ENCODE assay signal across 17 cellular contexts in the genomic region with DNA sequence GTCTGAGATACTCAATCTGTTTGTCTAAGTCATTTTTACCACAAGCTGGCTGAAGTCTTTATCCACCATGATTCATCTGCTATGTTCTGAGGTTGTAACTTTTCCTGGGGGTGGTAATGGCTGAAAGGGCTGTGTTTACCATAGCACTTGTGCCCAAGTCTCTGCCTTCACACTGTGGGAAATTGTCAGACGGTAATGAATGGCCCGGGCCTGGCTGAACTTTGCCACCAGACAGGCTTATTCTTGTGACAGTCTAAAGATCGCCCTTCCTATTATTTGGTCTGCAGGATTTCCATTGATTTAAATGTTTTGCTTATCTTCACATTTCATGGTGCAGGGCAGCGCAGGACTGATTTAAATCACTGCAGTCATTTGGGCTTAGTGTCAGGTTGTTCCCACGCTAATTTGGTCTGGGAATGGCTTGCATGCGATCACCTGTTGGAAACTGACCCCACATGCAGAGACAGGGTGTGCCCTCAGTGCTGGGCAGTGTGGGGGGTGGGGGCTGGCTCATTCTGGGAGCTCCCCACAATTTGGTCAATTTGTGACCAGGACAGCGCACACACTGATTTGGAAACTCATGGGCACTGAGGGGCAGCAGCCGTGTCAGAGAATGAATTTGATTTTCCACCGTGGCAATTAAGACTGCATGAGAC.
A peak's percentile ranks its signal among the peaks of the same experiment; 100 is the strongest.
DNase-seq lines count a peak whose midpoint lies in the region; ATAC-seq, FAIRE-seq and TF ChIP-seq lines count a peak whose summit lies in the region.
"Had no signal": no experiment of that assay in that cellular context is flagged by ENCODE, and none has a peak within 500 bp of the region (broad histone marks: within the 10 kb centered on the region; RNA-seq: fewer than 3 reads in every experiment).

No MANE protein-coding gene starts in this region.

- no peak overlapping the region for H2BK12ac ChIP-seq in mesenchymal stem cell (ENCODE audit: low read length in 2 of 2)

- H2AFZ ChIP-seq in mesenchymal stem cell (ENCODE audit: low read depth, low read length) (no peak overlapping the region), Karpas-422 (ENCODE audit: low read length) (no peak overlapping the region)

- peaks cover 6% of the 10 kb centered on the region for H3K4me1 ChIP-seq in mesenchymal stem cell (ENCODE audit: control insufficient read depth, insufficient read depth, low read depth, low read length)
- no peaks in the 10 kb centered on the region for H3K4me1 ChIP-seq in small intestine (ENCODE audit: control insufficient read depth in 2 of 2, insufficient read depth in 1 of 2, low read depth in 1 of 2, low read length in 1 of 2)
- H3K4me1 ChIP-seq in Karpas-422 (ENCODE audit: low read length) = no peaks in the 10 kb centered on the region
- H3K4me1 ChIP-seq: esophagus squamous epithelium, Peyer's patch had no signal

- WGBS in mesenchymal stem cell = 73% methylated on average over 9 of the region's 9 CpGs
- 40 to 67% (median 52%) methylated on average over 9 of the region's 9 CpGs for WGBS in small intestine, 3 donors

- no peaks in the 10 kb centered on the region for H3K27me3 ChIP-seq in brain microvascular endothelial cell (replicated peaks)
- no peaks in the 10 kb centered on the region for H3K27me3 ChIP-seq in mesenchymal stem cell (ENCODE audit: control insufficient read depth in 1 of 2, insufficient read depth in 1 of 2, low read length in 2 of 2)
- no peaks in the 10 kb centered on the region for H3K27me3 ChIP-seq in small intestine (ENCODE audit: control insufficient read depth in 2 of 2, insufficient read depth in 2 of 2, low read length in 2 of 2)
- no peaks in the 10 kb centered on the region for H3K27me3 ChIP-seq in Karpas-422 (ENCODE audit: low read length)
- H3K27me3 ChIP-seq: esophagus squamous epithelium, heart right ventricle, Peyer's patch had no signal

- no peak overlapping the region for H3K4me2 ChIP-seq in mesenchymal stem cell (ENCODE audit: low read length, poor library complexity, severe bottlenecking)
- H3K4me2 ChIP-seq in Karpas-422 (ENCODE audit: low read depth, low read length, poor library complexity, severe bottlenecking) = no peak overlapping the region

- H4K91ac ChIP-seq in mesenchymal stem cell (ENCODE audit: low read length) = no peak overlapping the region

- in situ Hi-C loops in brain microvascular endothelial cell (cut with HindIII; ENCODE audit: low pct_ligation_motif_present, low sequenced_read_pairs) = no loop called here

- no peaks in the 10 kb centered on the region for H3K9me3 ChIP-seq in mesenchymal stem cell (ENCODE audit: control insufficient read depth, low read length)
- no peaks in the 10 kb centered on the region for H3K9me3 ChIP-seq in small intestine (ENCODE audit: control insufficient read depth, low read depth)
- no peaks in the 10 kb centered on the region for H3K9me3 ChIP-seq in Karpas-422 (ENCODE audit: low read length)
- H3K9me3 ChIP-seq: esophagus squamous epithelium, heart right ventricle, Peyer's patch had no signal

- H3K36me3 ChIP-seq in brain microvascular endothelial cell (replicated peaks) (no peaks in the 10 kb centered on the region), mesenchymal stem cell (ENCODE audit: control insufficient read depth in 1 of 2, insufficient read depth in 2 of 2, low read depth in 1 of 2, low read length in 2 of 2) (no peaks in the 10 kb centered on the region), small intestine (ENCODE audit: control insufficient read depth in 2 of 2, insufficient read depth in 2 of 2, low read length in 2 of 2) (no peaks in the 10 kb centered on the region), Karpas-422 (ENCODE audit: insufficient read depth, low read length) (no peaks in the 10 kb centered on the region)
- H3K36me3 ChIP-seq: esophagus squamous epithelium, heart right ventricle, Peyer's patch had no signal

- H3K9me2 ChIP-seq in Karpas-422 (replicated peaks; ENCODE audit: insufficient read depth, low read length) = no peaks in the 10 kb centered on the region

- H3K9ac ChIP-seq in mesenchymal stem cell (ENCODE audit: low read length) (no peak overlapping the region), Karpas-422 (ENCODE audit: low read length) (no peak overlapping the region)

- no peak for ATAC-seq in GM18868 (IDR thresholded peaks at IDR 0.05; ENCODE audit: unreplicated experiment)
- ATAC-seq: activated naive CD4-positive, alpha-beta T cell treated with anti-CD3 and anti-CD28 coated beads, Interleukin-2, amount 50 U/mL, for 72 hours; heart right ventricle had no signal

- H3K14ac ChIP-seq in mesenchymal stem cell (ENCODE audit: low read length in 2 of 2) = peak overlapping the region in 1 of 2 experiments; percentile 12

- no peak overlapping the region for H2AK5ac ChIP-seq in mesenchymal stem cell (ENCODE audit: low read length, severe bottlenecking)

- FAIRE-seq in HTR-8/SVneo (lab: Jason Lieb, UNC) = peak; percentile 85
- FAIRE-seq in small intestine (lab: Jason Lieb, UNC) = no peak

- no peaks in the 10 kb centered on the region for H4K20me1 ChIP-seq in Karpas-422 (ENCODE audit: insufficient read depth, low read depth, low read length)

- no peak overlapping the region for H3K18ac ChIP-seq in mesenchymal stem cell (ENCODE audit: low read depth in 1 of 2, low read length in 2 of 2)

- H2BK15ac ChIP-seq in mesenchymal stem cell (ENCODE audit: low read depth, poor library complexity, severe bottlenecking) = no peak overlapping the region

- no peak overlapping the region for H2BK5ac ChIP-seq in mesenchymal stem cell (ENCODE audit: low read depth, low read length, poor library complexity, severe bottlenecking)

- no peak for TF ChIP-seq CTCF in brain microvascular endothelial cell (IDR thresholded peaks at IDR 0.05; ENCODE audit: low read depth, low read length, missing control alignments)

- no peak overlapping the region for H4K8ac ChIP-seq in mesenchymal stem cell (ENCODE audit: low read length)

- H3K23ac ChIP-seq in mesenchymal stem cell (ENCODE audit: low read length in 2 of 2) = no peak overlapping the region

- H3K4ac ChIP-seq in mesenchymal stem cell (ENCODE audit: low read depth in 1 of 2, low read length in 2 of 2) = no peak overlapping the region

- DNase-seq in HTR-8/SVneo (ENCODE audit: insufficient read length, low spot score) (no peak), brain microvascular endothelial cell (peak; percentile 53), mesenchymal stem cell (peak; percentile 33), small intestine (peak; percentile 7), Karpas-422 (no peak), COR-L47 (lab: John Stamatoyannopoulos, UW) (no peak), HPDE6-E6E7 (ENCODE audit: extremely low spot score) (no peak)
- DNase-seq: activated CD4-positive, alpha-beta T cell treated with anti-CD3 and anti-CD28 coated beads, Interleukin-2, amount 50 U/mL, for 48 hours; activated T-cell treated with anti-CD3 and anti-CD28 coated beads, Interleukin-2, amount 50 U/mL, for 1 hour; esophagus squamous epithelium; heart right ventricle; islet precursor cell; NCI-H1436 treated with DMSO at 0.1 percent for 48 hours; Peyer's patch; posterior cingulate gyrus had no signal

- peak overlapping the region; percentile 23 for H3K27ac ChIP-seq in brain microvascular endothelial cell
- H3K27ac ChIP-seq in mesenchymal stem cell (ENCODE audit: low read length, poor library complexity, severe bottlenecking) = no peak overlapping the region
- no peak overlapping the region for H3K27ac ChIP-seq in small intestine (ENCODE audit: low read depth in 1 of 2, low read length in 1 of 2)
- H3K27ac ChIP-seq in Karpas-422 (ENCODE audit: low read length) = no peak overlapping the region
- H3K27ac ChIP-seq: esophagus squamous epithelium, heart right ventricle, Peyer's patch had no signal

- no peak overlapping the region for H2BK120ac ChIP-seq in mesenchymal stem cell (ENCODE audit: low read depth, low read length)

- no peaks in the 10 kb centered on the region for H3K79me1 ChIP-seq in mesenchymal stem cell (replicated peaks; ENCODE audit: low read length, poor library complexity, severe bottlenecking)

- H3K4me3 ChIP-seq in brain microvascular endothelial cell (ENCODE audit: low read depth, low read length) (no peak overlapping the region), mesenchymal stem cell (ENCODE audit: insufficient read depth in 1 of 2, low read depth in 1 of 2, low read length in 2 of 2) (no peak overlapping the region), small intestine (ENCODE audit: low read depth in 1 of 2, low read length in 2 of 2) (no peak overlapping the region), Karpas-422 (ENCODE audit: low read length) (no peak overlapping the region)
- H3K4me3 ChIP-seq: esophagus squamous epithelium, heart right ventricle, Peyer's patch had no signal

- H3K79me2 ChIP-seq in Karpas-422 (ENCODE audit: low read length) = no peaks in the 10 kb centered on the region

Comparison
In these comparisons a context has a peak if more than half of its experiments do, and no peak if none do; other contexts are left out.
1. DNase-seq: peak in brain microvascular endothelial cell (single experiment), mesenchymal stem cell (single experiment) and small intestine (single experiment); none in HTR-8/SVneo (single experiment), Karpas-422 (single experiment), COR-L47 (single experiment) and HPDE6-E6E7 (single experiment).